ENCODE assay signal across 1 cellular context in genomic region chr7:99693100-99693426, GRCh38.
TF ChIP-seq lines count a peak whose summit lies in the region.

No MANE protein-coding gene starts in this region.

TF ChIP-seq in WTC11, 78 proteins besides CTCF, POLR2A, EP300 and RAD21 (continued from another document):
- no peak for TF ChIP-seq HMGXB4 (CRISPR knock-in tag; IDR thresholded peaks at IDR 0.05)
- TF ChIP-seq CREM (CRISPR knock-in tag; IDR thresholded peaks at IDR 0.05): no peak
- no peak for TF ChIP-seq NFYB (CRISPR knock-in tag; conservative IDR thresholded peaks at IDR 0.05; ENCODE audit: low read depth)
- no peak for TF ChIP-seq SMAD4 (CRISPR knock-in tag; IDR thresholded peaks at IDR 0.05)
- TF ChIP-seq ZBTB21 (CRISPR knock-in tag; IDR thresholded peaks at IDR 0.05; ENCODE audit: borderline replicate concordance): no peak
- no peak for TF ChIP-seq ZMAT4 (CRISPR knock-in tag; IDR thresholded peaks at IDR 0.05)
- TF ChIP-seq FOXP4 (CRISPR knock-in tag; IDR thresholded peaks at IDR 0.05): no peak
- TF ChIP-seq ATF1 (CRISPR knock-in tag; IDR thresholded peaks at IDR 0.05): no peak
- no peak for TF ChIP-seq SOX15 (CRISPR knock-in tag; IDR thresholded peaks at IDR 0.05)
- TF ChIP-seq ZNF219 (CRISPR knock-in tag; IDR thresholded peaks at IDR 0.05; ENCODE audit: borderline replicate concordance): no peak
- TF ChIP-seq FOXP1 (CRISPR knock-in tag; IDR thresholded peaks at IDR 0.05; ENCODE audit: borderline replicate concordance): no peak
- no peak for TF ChIP-seq ELF4 (CRISPR knock-in tag; IDR thresholded peaks at IDR 0.05; ENCODE audit: low read depth)
- TF ChIP-seq E2F5 (CRISPR knock-in tag; IDR thresholded peaks at IDR 0.05): no peak
- no peak for TF ChIP-seq ETV6 (CRISPR knock-in tag; IDR thresholded peaks at IDR 0.05)
- TF ChIP-seq MXD4 (CRISPR knock-in tag; IDR thresholded peaks at IDR 0.05; ENCODE audit: borderline replicate concordance): no peak
- no peak for TF ChIP-seq SMAD3 (CRISPR knock-in tag; IDR thresholded peaks at IDR 0.05; ENCODE audit: borderline replicate concordance)
